In genomic region chr21:31923756-31924155, GRCh38 we compare ENCODE assay signal across 24 cellular contexts. TPM values are rescaled to one million over a fixed set of nuclear protein-coding genes. Genes with fewer than 3 reads are reported as not detected.
"Had no signal": no experiment of that assay in that cellular context is flagged by ENCODE, and none has a peak within 500 bp of the region (broad histone marks: within the 10 kb centered on the region; RNA-seq: fewer than 3 reads in every experiment).

No MANE protein-coding gene starts in this region.

- H3K27ac ChIP-seq: SJSA1, SK-N-MC had no signal

- H3K36me3 ChIP-seq: MG63 had no signal

- ATAC-seq: HepG2 had no signal

- H3K9me3 ChIP-seq: SJSA1 had no signal

- DNase-seq: IMR-90, Karpas-422, KG1, MG63, NCI-H1092, NCI-H1105 treated with DMSO at 0.1 percent for 48 hours, NCI-H1417 treated with DMSO at 0.1 percent for 48 hours, NCI-H146, NCI-H1930, NCI-H2081, NCI-H2107, NCI-H226, NCI-H446, NCI-H510A, NCI-H524 treated with DMSO at 0.1 percent for 48 hours, NCI-H69, NCI-H774, Right ventricle myocardium superior, RPMI8226, SIG-M5 had no signal

- H3K27me3 ChIP-seq: MG63, SJSA1 had no signal

- H3K4me3 ChIP-seq: MG63, SJSA1, SK-N-MC had no signal

RNA-seq across cellular contexts. Expression of gene HUNK, which starts 50.9 kb away (rescaled TPM):
- total RNA-seq: HT1080 had no signal
